11 cellular contexts compared by ENCODE assay signal in the genomic region with DNA sequence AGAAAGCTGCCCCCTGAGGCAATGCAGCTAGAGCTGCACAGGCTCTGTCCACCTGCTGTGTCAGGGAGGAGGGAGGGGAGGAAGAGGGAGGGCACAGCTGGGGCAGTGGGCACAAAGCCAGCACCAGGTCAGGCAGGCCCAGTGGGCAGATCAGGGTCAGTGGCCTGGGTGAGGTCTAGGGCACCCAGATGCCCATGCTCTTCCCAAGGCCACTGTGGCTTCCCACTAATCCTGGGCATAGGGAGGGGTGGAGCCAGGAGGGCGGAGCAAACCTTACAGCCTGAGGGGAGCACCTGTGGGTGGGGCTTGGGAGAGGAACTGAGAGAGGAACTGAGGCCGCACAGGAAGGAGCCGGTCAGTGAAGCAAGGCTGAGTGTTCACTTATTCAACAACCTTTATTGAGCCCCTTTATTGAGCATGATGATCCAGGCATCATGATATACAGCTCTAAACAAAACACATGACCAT. TPM values are rescaled to one million over a fixed set of nuclear protein-coding genes. Genes with fewer than 3 reads are reported as not detected.
A peak's percentile ranks its signal among the peaks of the same experiment; 100 is the strongest.
DNase-seq lines count a peak whose midpoint lies in the region; ATAC-seq, FAIRE-seq and TF ChIP-seq lines count a peak whose summit lies in the region.
"Had no signal": no experiment of that assay in that cellular context is flagged by ENCODE, and none has a peak within 500 bp of the region (broad histone marks: within the 10 kb centered on the region; RNA-seq: fewer than 3 reads in every experiment).

No MANE protein-coding gene starts in this region.

- no peaks in the 10 kb centered on the region for H3K9me3 ChIP-seq in K562 (replicated peaks; ENCODE audit: control insufficient read depth, insufficient read depth, low read depth, low read length)

- TF ChIP-seq POLR2A in K562 (conservative IDR thresholded peaks at IDR 0.05) = no peak

- CTCF ChIA-PET in K562 (lab: Yijun Ruan, JAX; ENCODE audit: low intra/inter-chr PET ratio) = interaction anchor here (1.2 to 2.4 kb wide), 2 partner anchors 11 to 31 kb away, joined by 4 to 7 read pairs; no protein-coding TSS in a partner anchor

- no peak for TF ChIP-seq EP300 in K562 (IDR thresholded peaks at IDR 0.05; ENCODE audit: low read length)

- FAIRE-seq in K562 (lab: Jason Lieb, UNC) = no peak
- FAIRE-seq: endothelial cell of umbilical vein had no signal

- H3K9ac ChIP-seq in K562 (ENCODE audit: insufficient read depth in 1 of 2, low read depth in 2 of 2, low read length in 2 of 2) = peak overlapping the region in 1 of 2 experiments; percentile 17; a peak in 1 of 4 replicates

- no peak overlapping the region for H3K4me3 ChIP-seq in K562

- H3K9me1 ChIP-seq in K562 (ENCODE audit: control insufficient read depth, insufficient read depth, low read length) = peaks cover 2% of the 10 kb centered on the region

- no peaks in the 10 kb centered on the region for H3K79me2 ChIP-seq in K562 (ENCODE audit: control insufficient read depth, insufficient read depth, low read length)

- H2AFZ ChIP-seq in K562 (ENCODE audit: low read depth, low read length) = no peak overlapping the region

- TF ChIP-seq CTCF in K562 (IDR thresholded peaks at IDR 0.05 in 2 of 3, conservative IDR thresholded peaks at IDR 0.05 in 1 of 3; ENCODE audit: insufficient read depth in 2 of 3, low read depth in 1 of 3, low read length in 3 of 3) = no peak

- peaks cover 7% of the 10 kb centered on the region for H4K20me1 ChIP-seq in K562 (replicated peaks; ENCODE audit: control insufficient read depth, insufficient read depth, low read length)

- intact Hi-C loops in K562 (cut with micrococcal nuclease) = no loop called here

- POLR2A ChIA-PET in K562 (lab: Yijun Ruan, JAX) = no interaction called here

- WGBS in K562 (ENCODE audit: insufficient coverage, low coverage, missing lambda C conversion rate) = 5% methylated on average over 3 of the region's 3 CpGs

- peaks cover 17 to 77% of the 10 kb centered on the region in 2 experiments; a peak in 4 of 5 replicates for H3K27me3 ChIP-seq in K562 (ENCODE audit: control insufficient read depth in 2 of 2, insufficient read depth in 2 of 2, low read length in 2 of 2)

- no peak overlapping the region for H3K4me2 ChIP-seq in K562 (ENCODE audit: insufficient read depth, low read length)

- DNase-seq in K562 (ENCODE audit: extremely low read depth in 1 of 4, low spot score in 3 of 4) (no peak), COLO668 (lab: John Stamatoyannopoulos, UW; ENCODE audit: unreplicated experiment) (no peak), COR-L47 (lab: John Stamatoyannopoulos, UW) (no peak), HUDEP-2 (lab: John Stamatoyannopoulos, UW; ENCODE audit: unreplicated experiment in 76 of 76) (no peak)
- no peak for DNase-seq in activated CD8-positive, alpha-beta memory T cell treated with anti-CD3 and anti-CD28 coated beads for 24 hours
- DNase-seq: activated CD8-positive, alpha-beta memory T cell treated with anti-CD3 and anti-CD28 coated beads, Interleukin-2, amount 50 U/mL, for 48 hours; midbrain had no signal

- H3K27ac ChIP-seq in K562 (ENCODE audit: extremely low read depth, low read depth, low read length) = no peak overlapping the region

- ATAC-seq in GM18858 (IDR thresholded peaks at IDR 0.05; ENCODE audit: unreplicated experiment) (peak; percentile 94), GM21619 (IDR thresholded peaks at IDR 0.05; ENCODE audit: unreplicated experiment) (peak; percentile 98), HG03439 (IDR thresholded peaks at IDR 0.05; ENCODE audit: unreplicated experiment) (peak; percentile 86), K562 (no peak)

- H3K36me3 ChIP-seq in K562 (ENCODE audit: control insufficient read depth, insufficient read depth, low read length) = no peaks in the 10 kb centered on the region

- in situ Hi-C loops in K562 (cut with MboI) = no loop called here

- no TSS peak for BruUV-seq in K562 (replicated peaks; lab: Mats Ljungman, UMichigan)

- H3K4me1 ChIP-seq in K562 (replicated peaks in 1 of 2; ENCODE audit: control insufficient read depth in 2 of 2, insufficient read depth in 2 of 2, low read length in 2 of 2) = peaks cover 0 to 7% of the 10 kb centered on the region in 2 experiments; a peak in 2 of 5 replicates

- no peak for TF ChIP-seq RAD21 in K562 (CRISPR knock-in tag; conservative IDR thresholded peaks at IDR 0.05 in 1 of 2, IDR thresholded peaks at IDR 0.05 in 1 of 2)

TF ChIP-seq in K562, 482 proteins besides CTCF, POLR2A, EP300 and RAD21:
- no peak for TF ChIP-seq NFXL1 (CRISPR knock-in tag; IDR thresholded peaks at IDR 0.05)
- no peak for TF ChIP-seq ZNF778 (CRISPR knock-in tag; IDR thresholded peaks at IDR 0.05)
- peak; percentile 80; the same call in 1 of the 2 replicates for TF ChIP-seq ZNF263 (CRISPR knock-in tag; IDR thresholded peaks at IDR 0.05; ENCODE audit: borderline replicate concordance)
- TF ChIP-seq GATAD2B (IDR thresholded peaks at IDR 0.05; ENCODE audit: borderline replicate concordance) = no peak
- TF ChIP-seq, protein P1, sequence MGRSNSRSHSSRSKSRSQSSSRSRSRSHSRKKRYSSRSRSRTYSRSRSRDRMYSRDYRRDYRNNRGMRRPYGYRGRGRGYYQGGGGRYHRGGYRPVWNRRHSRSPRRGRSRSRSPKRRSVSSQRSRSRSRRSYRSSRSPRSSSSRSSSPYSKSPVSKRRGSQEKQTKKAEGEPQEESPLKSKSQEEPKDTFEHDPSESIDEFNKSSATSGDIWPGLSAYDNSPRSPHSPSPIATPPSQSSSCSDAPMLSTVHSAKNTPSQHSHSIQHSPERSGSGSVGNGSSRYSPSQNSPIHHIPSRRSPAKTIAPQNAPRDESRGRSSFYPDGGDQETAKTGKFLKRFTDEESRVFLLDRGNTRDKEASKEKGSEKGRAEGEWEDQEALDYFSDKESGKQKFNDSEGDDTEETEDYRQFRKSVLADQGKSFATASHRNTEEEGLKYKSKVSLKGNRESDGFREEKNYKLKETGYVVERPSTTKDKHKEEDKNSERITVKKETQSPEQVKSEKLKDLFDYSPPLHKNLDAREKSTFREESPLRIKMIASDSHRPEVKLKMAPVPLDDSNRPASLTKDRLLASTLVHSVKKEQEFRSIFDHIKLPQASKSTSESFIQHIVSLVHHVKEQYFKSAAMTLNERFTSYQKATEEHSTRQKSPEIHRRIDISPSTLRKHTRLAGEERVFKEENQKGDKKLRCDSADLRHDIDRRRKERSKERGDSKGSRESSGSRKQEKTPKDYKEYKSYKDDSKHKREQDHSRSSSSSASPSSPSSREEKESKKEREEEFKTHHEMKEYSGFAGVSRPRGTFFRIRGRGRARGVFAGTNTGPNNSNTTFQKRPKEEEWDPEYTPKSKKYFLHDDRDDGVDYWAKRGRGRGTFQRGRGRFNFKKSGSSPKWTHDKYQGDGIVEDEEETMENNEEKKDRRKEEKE (IDR thresholded peaks at IDR 0.05; ENCODE audit: borderline replicate concordance in 1 of 2, control insufficient read depth in 1 of 2, low read depth in 2 of 2, low read length in 1 of 2) = no peak
- no peak for TF ChIP-seq U2AF2 (optimal IDR thresholded peaks at IDR 0.05; ENCODE audit: low read depth, low read length)
- TF ChIP-seq ZNF76 (CRISPR knock-in tag; IDR thresholded peaks at IDR 0.05; ENCODE audit: borderline replicate concordance) = no peak
- TF ChIP-seq SPI1 (IDR thresholded peaks at IDR 0.05; ENCODE audit: borderline replicate concordance, low read depth, low read length) = 0 out of 2 replicates have a peak, but pooled peaks have one; percentile 2
TF ChIP-seq in K562: peak in this region for 2.

RNA-seq across cellular contexts. Expression of a gene that starts 55.1 kb away (rescaled TPM):
- not detected in 2 replicates for total RNA-seq in K562 (2011; cell fraction: chromatin; rRNA removed; ENCODE audit: low replicate concordance)
- not detected in 2 replicates for total RNA-seq in K562 (2011; cell fraction: nucleolus; rRNA removed)
- not detected in 2 replicates for total RNA-seq in K562 (2011; cell fraction: nucleoplasm; rRNA removed)
- total RNA-seq in K562 (2014; rRNA removed) (not detected in 2 replicates), K562 (2014; rRNA removed; fragmentation: Illumina TruSeq; extraction: Trizol) (not detected in 2 replicates), K562 (2015; rRNA removed; fragmentation: Illumina TruSeq; extraction: Trizol) (not detected in 2 replicates), K562 (2021) (not detected in 2 replicates)
- polyA plus RNA-seq in K562 (2011; rRNA removed) (not detected in 2 replicates), K562 (2014; fragmentation: Illumina TruSeq; extraction: Trizol) (not detected in 2 replicates), K562 (2014; fragmentation: Nextera tagmentation; extraction: Ambion mirVana) (not detected), K562 (2014; rRNA removed) (not detected in 2 replicates)
- not detected in 2 replicates for polyA plus RNA-seq in K562 (2011; cell fraction: cytosol; rRNA removed)
- polyA plus RNA-seq in K562 (2011; cell fraction: nucleus; rRNA removed) = not detected in 2 replicates
- not detected in 2 replicates for polyA plus RNA-seq in K562 (2012)
- polyA minus RNA-seq in K562 (2011; rRNA and poly(A)+ RNA removed) = not detected in 2 replicates
- polyA minus RNA-seq in K562 (2011; cell fraction: cytosol; rRNA and poly(A)+ RNA removed) = not detected in 2 replicates
- not detected in 2 replicates for polyA minus RNA-seq in K562 (2011; cell fraction: nucleus; rRNA and poly(A)+ RNA removed)
- total RNA-seq: endothelial cell of umbilical vein had no signal
- polyA plus RNA-seq: endothelial cell of umbilical vein had no signal
